ENCODE assay signal across 16 cellular contexts in genomic region chr2:120503206-120503792, GRCh38.
"Had no signal": no experiment of that assay in that cellular context is flagged by ENCODE, and none has a peak within 500 bp of the region (broad histone marks: within the 10 kb centered on the region; RNA-seq: fewer than 3 reads in every experiment).

No MANE protein-coding gene starts in this region.

- ATAC-seq: activated T-cell treated with anti-CD3 and anti-CD28 coated beads, Interleukin-2, amount 50 U/mL, for 72 hours had no signal

- H3K9me3 Mint-ChIP-seq: activated T-cell treated with anti-CD3 and anti-CD28 coated beads, Interleukin-2, amount 50 U/mL, for 72 hours; mesothelial cell of epicardium; nephron; T-helper 2 cell treated with Interferon-gamma antibody and Interleukin-4, amounts not matched to agents 5 μg/mL and 100 μg/mL, for 36 hours; type B pancreatic cell had no signal

- H3K9me3 ChIP-seq: ascending aorta, esophagus muscularis mucosa, sigmoid colon, stomach had no signal

- H3K4me3 ChIP-seq: ascending aorta, esophagus muscularis mucosa, sigmoid colon, SK-N-MC, stomach had no signal

- H3K4me1 ChIP-seq: ascending aorta, sigmoid colon had no signal

- DNase-seq: activated CD4-positive, alpha-beta T cell treated with anti-CD3 and anti-CD28 coated beads, Interleukin-2, amount 50 U/mL, for 4 hours; activated effector memory CD4-positive, alpha-beta T cell treated with anti-CD3 and anti-CD28 coated beads, Interleukin-2, amount 50 U/mL, for 16 hours; activated naive CD4-positive, alpha-beta T cell treated with anti-CD3 and anti-CD28 coated beads, Interleukin-2, amount 50 U/mL, for 16 hours; activated T-cell treated with anti-CD3 and anti-CD28 coated beads, Interleukin-2, amount 50 U/mL, for 72 hours; cerebellar nuclear complex; effector CD4-positive, alpha-beta T cell; sigmoid colon; stimulated activated CD4-positive, alpha-beta T cell treated with anti-CD3 and anti-CD28 coated beads, Interleukin-1b, Interleukin-23, amount 100 ng/mL, for 48 hours; stomach had no signal

- H3K36me3 Mint-ChIP-seq: mesothelial cell of epicardium, type B pancreatic cell had no signal

- H3K36me3 ChIP-seq: ascending aorta, esophagus muscularis mucosa, sigmoid colon, stomach had no signal

- H3K4me3 Mint-ChIP-seq: activated T-cell treated with anti-CD3 and anti-CD28 coated beads, Interleukin-2, amount 50 U/mL, for 72 hours; mesothelial cell of epicardium; nephron; T-helper 2 cell treated with Interferon-gamma antibody and Interleukin-4, amounts not matched to agents 5 μg/mL and 100 μg/mL, for 36 hours; type B pancreatic cell had no signal

- H3K27ac Mint-ChIP-seq: activated T-cell treated with anti-CD3 and anti-CD28 coated beads, Interleukin-2, amount 50 U/mL, for 72 hours; mesothelial cell of epicardium; nephron; T-helper 2 cell treated with Interferon-gamma antibody and Interleukin-4, amounts not matched to agents 5 μg/mL and 100 μg/mL, for 36 hours; type B pancreatic cell had no signal

- H3K27me3 ChIP-seq: ascending aorta, sigmoid colon, stomach had no signal

- H3K4me1 Mint-ChIP-seq: mesothelial cell of epicardium, nephron had no signal

- H3K27ac ChIP-seq: ascending aorta, esophagus muscularis mucosa, sigmoid colon, SK-N-MC, stomach had no signal
